ENCODE assay signal across 19 cellular contexts in genomic region chr4:88584471-88584900, GRCh38. TPM values are rescaled to one million over a fixed set of nuclear protein-coding genes. Genes with fewer than 3 reads are reported as not detected.
DNase-seq lines count a peak whose midpoint lies in the region; ATAC-seq and TF ChIP-seq lines count a peak whose summit lies in the region.
"Had no signal": no experiment of that assay in that cellular context is flagged by ENCODE, and none has a peak within 500 bp of the region (broad histone marks: within the 10 kb centered on the region; RNA-seq: fewer than 3 reads in every experiment).

No MANE protein-coding gene starts in this region.

- no peak overlapping the region for H3K27ac Mint-ChIP-seq in neural progenitor cell
- H3K27ac Mint-ChIP-seq: IgD-negative memory B cell had no signal

- no peaks in the 10 kb centered on the region for H3K27me3 ChIP-seq in left ventricle myocardium inferior (ENCODE audit: low read depth)
- no peaks in the 10 kb centered on the region for H3K27me3 ChIP-seq in heart left ventricle
- no peaks in the 10 kb centered on the region for H3K27me3 ChIP-seq in WERI-Rb-1 (ENCODE audit: insufficient read depth, low read depth, severe bottlenecking)
- peaks cover 3% of the 10 kb centered on the region for H3K27me3 ChIP-seq in neural progenitor cell
- no peaks in the 10 kb centered on the region for H3K27me3 ChIP-seq in gastrocnemius medialis
- no peaks in the 10 kb centered on the region for H3K27me3 ChIP-seq in esophagus muscularis mucosa
- H3K27me3 ChIP-seq in Peyer's patch: no peaks in the 10 kb centered on the region
- H3K27me3 ChIP-seq: BLaER1 had no signal

- H3K79me2 ChIP-seq in neural progenitor cell (ENCODE audit: low read depth): no peaks in the 10 kb centered on the region

- DNase-seq in left ventricle myocardium inferior (no peak), heart left ventricle (no peak), NCI-H1694 treated with DMSO at 0.1 percent for 48 hours (lab: John Stamatoyannopoulos, UW) (peak; percentile 22), WERI-Rb-1 (peak; percentile 56), neural progenitor cell (ENCODE audit: low spot score) (peak; percentile 57), gastrocnemius medialis (no peak), esophagus muscularis mucosa (ENCODE audit: extremely low spot score) (no peak), Peyer's patch (no peak)
- DNase-seq: CD4-positive, CD25-positive, alpha-beta regulatory T cell; DND-41; HCEC 1CT; NCI-H1092; NCI-H1417 treated with DMSO at 0.1 percent for 48 hours; NCI-H187 treated with DMSO at 0.1 percent for 48 hours; NCI-H345; NCI-H510A treated with DMSO at 0.1 percent for 48 hours; SHP77 treated with DMSO at 0.1 percent for 48 hours had no signal

- H3K36me3 ChIP-seq in left ventricle myocardium inferior: no peaks in the 10 kb centered on the region
- H3K36me3 ChIP-seq in heart left ventricle: no peaks in the 10 kb centered on the region
- H3K36me3 ChIP-seq in WERI-Rb-1: no peaks in the 10 kb centered on the region
- no peaks in the 10 kb centered on the region for H3K36me3 ChIP-seq in neural progenitor cell
- no peaks in the 10 kb centered on the region for H3K36me3 ChIP-seq in gastrocnemius medialis
- H3K36me3 ChIP-seq in esophagus muscularis mucosa: no peaks in the 10 kb centered on the region
- no peaks in the 10 kb centered on the region for H3K36me3 ChIP-seq in Peyer's patch
- H3K36me3 ChIP-seq: BLaER1 had no signal

- H3K4me1 ChIP-seq in left ventricle myocardium inferior (peaks cover 38% of the 10 kb centered on the region), heart left ventricle (peaks cover 0 to 18% (median 5%) of the 10 kb centered on the region in 12 donors), neural progenitor cell (peaks cover 10% of the 10 kb centered on the region), gastrocnemius medialis (peaks cover 0 to 24% of the 10 kb centered on the region in 2 donors), esophagus muscularis mucosa (peaks cover 0 to 7% (median 0%) of the 10 kb centered on the region in 4 donors), Peyer's patch (no peaks in the 10 kb centered on the region)
- H3K4me1 ChIP-seq: BLaER1 had no signal

- no peaks in the 10 kb centered on the region for H3K4me1 Mint-ChIP-seq in neural progenitor cell
- H3K4me1 Mint-ChIP-seq: IgD-negative memory B cell had no signal

- no peaks in the 10 kb centered on the region for H3K27me3 Mint-ChIP-seq in neural progenitor cell (ENCODE audit: insufficient read depth, low read depth)
- H3K27me3 Mint-ChIP-seq: IgD-negative memory B cell had no signal

- no peaks in the 10 kb centered on the region for H4K20me1 ChIP-seq in neural progenitor cell (ENCODE audit: low read depth)
- H4K20me1 ChIP-seq: BLaER1 had no signal

- no peak for TF ChIP-seq CTCF in left ventricle myocardium inferior (IDR thresholded peaks at IDR 0.05; ENCODE audit: borderline replicate concordance)
- TF ChIP-seq CTCF in heart left ventricle (IDR thresholded peaks at IDR 0.05): no peak
- TF ChIP-seq CTCF in WERI-Rb-1 (IDR thresholded peaks at IDR 0.05; ENCODE audit: low read depth, low read length): no peak
- no peak for TF ChIP-seq CTCF in neural progenitor cell (IDR thresholded peaks at IDR 0.05)
- TF ChIP-seq CTCF in gastrocnemius medialis (IDR thresholded peaks at IDR 0.05 in 4 of 5, conservative IDR thresholded peaks at IDR 0.05 in 1 of 5): no peak
- no peak for TF ChIP-seq CTCF in esophagus muscularis mucosa (IDR thresholded peaks at IDR 0.05)
- no peak for TF ChIP-seq CTCF in Peyer's patch (IDR thresholded peaks at IDR 0.05)

- H2AFZ ChIP-seq in neural progenitor cell (replicated peaks): no peak overlapping the region

- intact Hi-C loops in left ventricle myocardium inferior (cut with micrococcal nuclease): no loop called here
- intact Hi-C loops in heart left ventricle (cut with DNase I): loop anchor here in 1 of 10 donors (5.0 kb wide), 1 partner anchor 33 kb away; no protein-coding TSS in a partner anchor
- intact Hi-C loops in gastrocnemius medialis (cut with DNase I; ENCODE audit: low total_unique reads): loop anchor here (5.0 kb wide), 1 partner anchor 38 kb away; no protein-coding TSS in a partner anchor
- intact Hi-C loops in esophagus muscularis mucosa (cut with DNase I): no loop called here

- H3K4me3 Mint-ChIP-seq in neural progenitor cell: no peak overlapping the region
- H3K4me3 Mint-ChIP-seq: CD4-positive, CD25-positive, alpha-beta regulatory T cell; IgD-negative memory B cell had no signal

- H3K27ac ChIP-seq in left ventricle myocardium inferior (replicated peaks) (peak overlapping the region; percentile 78), heart left ventricle (peak overlapping the region in 6 of 12 donors; percentile 2 to 64 (median 31)), WERI-Rb-1 (no peak overlapping the region), neural progenitor cell (no peak overlapping the region), gastrocnemius medialis (no peak overlapping the region), esophagus muscularis mucosa (replicated peaks in 1 of 4) (no peak overlapping the region), Peyer's patch (no peak overlapping the region)
- H3K27ac ChIP-seq: BLaER1 had no signal

- H3F3A ChIP-seq in neural progenitor cell (ENCODE audit: low read depth): peaks cover 11% of the 10 kb centered on the region

- ATAC-seq in heart left ventricle: no peak
- ATAC-seq in gastrocnemius medialis: no peak

- 69 to 91% (median 81%) methylated on average over 2 of the region's 2 CpGs for WGBS in heart left ventricle, 4 donors
- WGBS in esophagus muscularis mucosa: 77% methylated on average over 2 of the region's 2 CpGs

- TF ChIP-seq POLR2A in heart left ventricle (IDR thresholded peaks at IDR 0.05) (no peak), gastrocnemius medialis (IDR thresholded peaks at IDR 0.05) (no peak), esophagus muscularis mucosa (IDR thresholded peaks at IDR 0.05; ENCODE audit: low read depth) (no peak), Peyer's patch (IDR thresholded peaks at IDR 0.05) (no peak)

- TF ChIP-seq EP300 in esophagus muscularis mucosa (IDR thresholded peaks at IDR 0.05): no peak

- H3K9me3 ChIP-seq in left ventricle myocardium inferior (replicated peaks): no peaks in the 10 kb centered on the region
- peaks cover 0 to 7% (median 0%) of the 10 kb centered on the region in 12 donors for H3K9me3 ChIP-seq in heart left ventricle
- no peaks in the 10 kb centered on the region for H3K9me3 ChIP-seq in WERI-Rb-1 (ENCODE audit: severe bottlenecking)
- H3K9me3 ChIP-seq in neural progenitor cell (ENCODE audit: low read depth): no peaks in the 10 kb centered on the region
- no peaks in the 10 kb centered on the region for H3K9me3 ChIP-seq in gastrocnemius medialis
- H3K9me3 ChIP-seq in esophagus muscularis mucosa: no peaks in the 10 kb centered on the region
- H3K9me3 ChIP-seq in Peyer's patch: no peaks in the 10 kb centered on the region
- H3K9me3 ChIP-seq: BLaER1 had no signal

- in situ Hi-C loops in gastrocnemius medialis (cut with MboI; ENCODE audit: low sequenced_read_pairs in 4 of 4): no loop called here

- no peaks in the 10 kb centered on the region for H3K9me3 Mint-ChIP-seq in neural progenitor cell
- H3K9me3 Mint-ChIP-seq: CD4-positive, CD25-positive, alpha-beta regulatory T cell had no signal

- H3K36me3 Mint-ChIP-seq in neural progenitor cell: no peaks in the 10 kb centered on the region
- H3K36me3 Mint-ChIP-seq: CD4-positive, CD25-positive, alpha-beta regulatory T cell; IgD-negative memory B cell had no signal

- no peak overlapping the region for H3K9ac ChIP-seq in neural progenitor cell
- H3K9ac ChIP-seq: BLaER1 had no signal

- no peak overlapping the region for H3K4me3 ChIP-seq in left ventricle myocardium inferior
- H3K4me3 ChIP-seq in heart left ventricle: no peak overlapping the region
- H3K4me3 ChIP-seq in WERI-Rb-1 (ENCODE audit: low read depth, low read length): no peak overlapping the region
- no peak overlapping the region for H3K4me3 ChIP-seq in neural progenitor cell
- H3K4me3 ChIP-seq in gastrocnemius medialis: no peak overlapping the region
- H3K4me3 ChIP-seq in esophagus muscularis mucosa: no peak overlapping the region
- no peak overlapping the region for H3K4me3 ChIP-seq in Peyer's patch
- H3K4me3 ChIP-seq: BLaER1 had no signal

- H3K4me2 ChIP-seq in neural progenitor cell: no peak overlapping the region
- H3K4me2 ChIP-seq: BLaER1 had no signal

RNA-seq across cellular contexts. Expression of gene HERC3, which starts 7.8 kb away (rescaled TPM):
- total RNA-seq in left ventricle myocardium inferior: 56.8 TPM
- 10 to 100 TPM; 32.2 to 66.6 (median 48.9) TPM for total RNA-seq in heart left ventricle
- 10 to 100 TPM; 10.4 to 34.9 TPM for polyA plus RNA-seq in heart left ventricle
- 2.3 and 4.1 TPM in 2 replicates for total RNA-seq in neural progenitor cell (ENCODE audit: low replicate concordance)
- 10 to 100 TPM; 16.2 to 32.3 (median 21.9) TPM for total RNA-seq in gastrocnemius medialis
- total RNA-seq in esophagus muscularis mucosa: 10 to 100 TPM; 39.8 to 58.2 (median 51.2) TPM
- 10 to 100 TPM; 50.5 to 73.4 (median 57.4) TPM for total RNA-seq in Peyer's patch

Comparison
In these comparisons a context has a peak if more than half of its experiments do, and no peak if none do; other contexts are left out.
1. DNase-seq: peak in NCI-H1694 treated with DMSO at 0.1 percent for 48 hours (single experiment), WERI-Rb-1 (single experiment) and neural progenitor cell (single experiment); none in left ventricle myocardium inferior (single experiment), heart left ventricle (0 of 5), gastrocnemius medialis (0 of 2), esophagus muscularis mucosa (single experiment) and Peyer's patch (0 of 3).